In genomic region chr1:41109316-41110263, GRCh38 we compare ENCODE assay signal across 8 cellular contexts.
A peak's percentile ranks its signal among the peaks of the same experiment; 100 is the strongest.
DNase-seq lines count a peak whose midpoint lies in the region; ATAC-seq and TF ChIP-seq lines count a peak whose summit lies in the region.

No MANE protein-coding gene starts in this region.

- DNase-seq in Calu3, result peak; percentile 57
- peak; percentile 60 for DNase-seq in Panc1 (ENCODE audit: low read depth, low spot score)
- peak; percentile 93 for DNase-seq in esophagus muscularis mucosa (ENCODE audit: extremely low spot score)
- DNase-seq in stimulated activated naive B cell treated with anti-CD40 and anti-IgM and Interleukin-4, amounts not matched to agents 10 μg/mL and 1 μg/mL and 100 μg/mL, for 72 hours, result no peak

- H3K9me3 ChIP-seq in Panc1 (ENCODE audit: control insufficient read depth, insufficient read depth, low read depth, low read length) (no peaks in the 10 kb centered on the region), esophagus muscularis mucosa (no peaks in the 10 kb centered on the region)

- H3K9me3 Mint-ChIP-seq in Calu3 (ENCODE audit: low read depth, unreplicated experiment) (no peaks in the 10 kb centered on the region), nephron (no peaks in the 10 kb centered on the region)
- peaks cover 0 to 3% of the 10 kb centered on the region in 2 donors for H3K9me3 Mint-ChIP-seq in stimulated activated naive B cell treated with anti-CD40 and anti-IgM and Interleukin-4, amounts not matched to agents 10 μg/mL and 1 μg/mL and 100 μg/mL, for 72 hours

- peaks cover 17% of the 10 kb centered on the region for H3K36me3 Mint-ChIP-seq in Calu3 (ENCODE audit: insufficient read depth, unreplicated experiment)
- peaks cover 55% of the 10 kb centered on the region for H3K36me3 Mint-ChIP-seq in nephron (ENCODE audit: low read depth)
- peaks cover 33 to 36% of the 10 kb centered on the region in 2 donors for H3K36me3 Mint-ChIP-seq in stimulated activated naive B cell treated with anti-CD40 and anti-IgM and Interleukin-4, amounts not matched to agents 10 μg/mL and 1 μg/mL and 100 μg/mL, for 72 hours

- TF ChIP-seq POLR2A in esophagus muscularis mucosa (IDR thresholded peaks at IDR 0.05; ENCODE audit: low read depth), result no peak

- H3K4me3 Mint-ChIP-seq in Calu3 (ENCODE audit: low read depth, unreplicated experiment) (peak overlapping the region; percentile 56), nephron (peak overlapping the region in 1 of 3 experiments; percentile 16)
- H3K4me3 Mint-ChIP-seq in stimulated activated naive B cell treated with anti-CD40 and anti-IgM and Interleukin-4, amounts not matched to agents 10 μg/mL and 1 μg/mL and 100 μg/mL, for 72 hours, result no peak overlapping the region

- intact Hi-C loops in Calu3 (cut with micrococcal nuclease; ENCODE audit: unreplicated experiment) (loop anchor here (2.0 kb wide), 1 partner anchor 13 kb away; no protein-coding TSS in a partner anchor), Panc1 (cut with micrococcal nuclease; ENCODE audit: unreplicated experiment) (no loop called here), esophagus muscularis mucosa (cut with DNase I) (loop anchor here (5.0 kb wide), 1 partner anchor 43 kb away; no protein-coding TSS in a partner anchor)

- POLR2A ChIA-PET in Panc1 (lab: Charles Lee), result no interaction called here

- H3K4me1 ChIP-seq in Panc1 (ENCODE audit: control insufficient read depth, insufficient read depth, low read length) (peaks cover 21% of the 10 kb centered on the region), esophagus muscularis mucosa (peaks cover 14 to 43% (median 41%) of the 10 kb centered on the region in 4 donors)

- H3K4me1 Mint-ChIP-seq in Calu3 (ENCODE audit: low read depth, unreplicated experiment), result peaks cover 35% of the 10 kb centered on the region
- peaks cover 37% of the 10 kb centered on the region for H3K4me1 Mint-ChIP-seq in nephron
- H3K4me1 Mint-ChIP-seq in stimulated activated naive B cell treated with anti-CD40 and anti-IgM and Interleukin-4, amounts not matched to agents 10 μg/mL and 1 μg/mL and 100 μg/mL, for 72 hours, result peaks cover 3 to 9% of the 10 kb centered on the region in 2 donors

- CTCF ChIA-PET in Calu3 (lab: Charles Lee), result interaction anchor here (0.6 to 1.5 kb wide), 4 partner anchors 13 to 755 kb away, joined by 3 to 11 read pairs (median 3); no protein-coding TSS in a partner anchor
- CTCF ChIA-PET in Panc1 (lab: Charles Lee), result no interaction called here

- TF ChIP-seq EP300 in esophagus muscularis mucosa (IDR thresholded peaks at IDR 0.05), result peak; percentile 16

- H3K27ac Mint-ChIP-seq in Calu3 (ENCODE audit: unreplicated experiment) (peak overlapping the region; percentile 99), nephron (peak overlapping the region; percentile 51 to 97 (median 96))
- H3K27ac Mint-ChIP-seq in stimulated activated naive B cell treated with anti-CD40 and anti-IgM and Interleukin-4, amounts not matched to agents 10 μg/mL and 1 μg/mL and 100 μg/mL, for 72 hours, result no peak overlapping the region

- H3K27me3 Mint-ChIP-seq in Calu3 (ENCODE audit: unreplicated experiment) (no peaks in the 10 kb centered on the region), nephron (ENCODE audit: low read depth) (no peaks in the 10 kb centered on the region)
- no peaks in the 10 kb centered on the region for H3K27me3 Mint-ChIP-seq in stimulated activated naive B cell treated with anti-CD40 and anti-IgM and Interleukin-4, amounts not matched to agents 10 μg/mL and 1 μg/mL and 100 μg/mL, for 72 hours

- H3K36me3 ChIP-seq in Panc1 (ENCODE audit: control insufficient read depth, insufficient read depth, low read length), result peaks cover 4% of the 10 kb centered on the region
- H3K36me3 ChIP-seq in esophagus muscularis mucosa, result peaks cover 0 to 10% (median 9%) of the 10 kb centered on the region in 4 donors

- in situ Hi-C loops in Panc1 (cut with HindIII; ENCODE audit: low pct_unique_long_range_greater_than_20kb, low sequenced_read_pairs), result no loop called here

- BruUV-seq in Calu3 (replicated peaks; lab: Mats Ljungman, UMichigan) (TSS peak; percentile 82), Panc1 (replicated peaks; lab: Mats Ljungman, UMichigan) (no TSS peak)

- no peaks in the 10 kb centered on the region for H3K27me3 ChIP-seq in Panc1 (ENCODE audit: control insufficient read depth, insufficient read depth, low read length)
- H3K27me3 ChIP-seq in esophagus muscularis mucosa, result no peaks in the 10 kb centered on the region

- WGBS in esophagus muscularis mucosa, result 15% methylated on average over 4 of the region's 4 CpGs

- H3K27ac ChIP-seq in Panc1 (ENCODE audit: low read length) (peak overlapping the region; percentile 36), esophagus muscularis mucosa (replicated peaks in 1 of 4) (peak overlapping the region; percentile 81 to 94 (median 90))

- H3K4me3 ChIP-seq in Panc1 (ENCODE audit: low read depth in 2 of 2, low read length in 2 of 2), result no peak overlapping the region
- peak overlapping the region in 2 of 4 donors; percentile 12 to 16 for H3K4me3 ChIP-seq in esophagus muscularis mucosa

- TF ChIP-seq CTCF in Calu3 (IDR thresholded peaks at IDR 0.05; ENCODE audit: unreplicated experiment) (no peak), Panc1 (IDR thresholded peaks at IDR 0.05) (no peak), esophagus muscularis mucosa (IDR thresholded peaks at IDR 0.05) (no peak), nephron (IDR thresholded peaks at IDR 0.05; ENCODE audit: unreplicated experiment in 3 of 3) (no peak)

- ATAC-seq in Panc1 (peak; percentile 87), HG03460 (IDR thresholded peaks at IDR 0.05; ENCODE audit: unreplicated experiment) (no peak), HG03565 (IDR thresholded peaks at IDR 0.05; ENCODE audit: unreplicated experiment) (no peak), HG03039 (IDR thresholded peaks at IDR 0.05; ENCODE audit: unreplicated experiment) (no peak)
- no peak for ATAC-seq in stimulated activated naive B cell treated with anti-CD40 and anti-IgM and Interleukin-4, amounts not matched to agents 10 μg/mL and 1 μg/mL and 100 μg/mL, for 72 hours (replicated peaks)
